9 cellular contexts compared by ENCODE assay signal in genomic region chr11:1573847-1574255, GRCh38. TPM values are rescaled to one million over a fixed set of nuclear protein-coding genes. Genes with fewer than 3 reads are reported as not detected.
DNase-seq lines count a peak whose midpoint lies in the region; ATAC-seq and TF ChIP-seq lines count a peak whose summit lies in the region.
"Had no signal": no experiment of that assay in that cellular context is flagged by ENCODE, and none has a peak within 500 bp of the region (broad histone marks: within the 10 kb centered on the region; RNA-seq: fewer than 3 reads in every experiment).

No MANE protein-coding gene starts in this region.

- H3K9me3 Mint-ChIP-seq in GM23338: peaks cover 9% of the 10 kb centered on the region; the same call in 2 of the 3 replicates

- DNase-seq in GM23338 (ENCODE audit: low spot score): no peak
- no peak for DNase-seq in OCI-LY7 (ENCODE audit: low spot score)
- no peak for DNase-seq in heart right ventricle
- peak; percentile 63 for DNase-seq in sciatic nerve (ENCODE audit: low spot score)
- no peak for DNase-seq in AG20443 (ENCODE audit: low spot score)
- no peak for DNase-seq in inferior parietal cortex (ENCODE audit: extremely low spot score)
- DNase-seq in amniotic stem cell (lab: John Stamatoyannopoulos, UW): no peak
- DNase-seq in activated CD4-positive, alpha-beta T cell treated with anti-CD3 and anti-CD28 coated beads, Interleukin-2, amount 50 U/mL, for 48 hours: no peak

- H3K79me2 ChIP-seq in GM23338 (replicated peaks; ENCODE audit: insufficient read depth) (no peaks in the 10 kb centered on the region), OCI-LY7 (ENCODE audit: insufficient read depth, low read depth, low read length) (no peaks in the 10 kb centered on the region)

- H3F3A ChIP-seq in GM23338 (replicated peaks; ENCODE audit: low read depth): peaks cover 8% of the 10 kb centered on the region; the same call in 1 of the 2 replicates

- H2AFZ ChIP-seq in GM23338 (no peak overlapping the region), OCI-LY7 (ENCODE audit: low read length) (no peak overlapping the region)

- H3K9me3 ChIP-seq in OCI-LY7 (ENCODE audit: low read length): no peaks in the 10 kb centered on the region
- peaks cover 0 to 12% (median 0%) of the 10 kb centered on the region in 11 donors for H3K9me3 ChIP-seq in heart right ventricle

- H3K27ac ChIP-seq in GM23338 (ENCODE audit: low read depth): no peak overlapping the region
- H3K27ac ChIP-seq in OCI-LY7 (ENCODE audit: low read depth, low read length, poor library complexity, severe bottlenecking): no peak overlapping the region
- peak overlapping the region in 8 of 10 donors; percentile 11 to 88 (median 74) for H3K27ac ChIP-seq in heart right ventricle

- no peak for TF ChIP-seq CTCF in GM23338 (conservative IDR thresholded peaks at IDR 0.05; ENCODE audit: low read depth in 2 of 2)
- no peak for TF ChIP-seq CTCF in OCI-LY7 (conservative IDR thresholded peaks at IDR 0.05; ENCODE audit: low read length)
- no peak for TF ChIP-seq CTCF in heart right ventricle (IDR thresholded peaks at IDR 0.05)

- H3K36me3 ChIP-seq in GM23338 (ENCODE audit: insufficient read depth): no peaks in the 10 kb centered on the region
- H3K36me3 ChIP-seq in OCI-LY7 (ENCODE audit: insufficient read depth, low read length): no peaks in the 10 kb centered on the region
- peaks cover 0 to 4% (median 0%) of the 10 kb centered on the region in 9 donors for H3K36me3 ChIP-seq in heart right ventricle

- H3K4me1 ChIP-seq in GM23338 (ENCODE audit: insufficient read depth) (peaks cover 23% of the 10 kb centered on the region), OCI-LY7 (ENCODE audit: insufficient read depth, low read length, poor library complexity, severe bottlenecking) (peaks cover 13% of the 10 kb centered on the region), heart right ventricle (peaks cover 15 to 52% (median 43%) of the 10 kb centered on the region in 9 donors)

- H3K27me3 ChIP-seq in GM23338 (ENCODE audit: insufficient read depth) (peaks cover 60% of the 10 kb centered on the region), heart right ventricle (peaks cover 0 to 56% (median 0%) of the 10 kb centered on the region in 7 donors)

- intact Hi-C loops in OCI-LY7 (cut with micrococcal nuclease; ENCODE audit: unreplicated experiment): loop anchor here (1.0 to 10.0 kb wide), 4 partner anchors 28 to 369 kb away; no protein-coding TSS in a partner anchor
- intact Hi-C loops in heart right ventricle (cut with DNase I): loop anchor here in 7 of 10 donors (1.0 to 2.0 kb wide), 4 partner anchors 27 to 371 kb away; no protein-coding TSS in a partner anchor
- intact Hi-C loops in sciatic nerve (cut with DNase I): loop anchor here (2.0 kb wide), 1 partner anchor 27 kb away; no protein-coding TSS in a partner anchor

- H3K36me3 Mint-ChIP-seq in GM23338 (ENCODE audit: low read depth): no peaks in the 10 kb centered on the region

- CTCF ChIA-PET in OCI-LY7 (lab: Charles Lee; ENCODE audit: unreplicated experiment): interaction anchor here (1.7 kb wide), 1 partner anchor 53 kb away, joined by 5 read pairs; no protein-coding TSS in a partner anchor

- H4K20me1 ChIP-seq in GM23338 (replicated peaks; ENCODE audit: insufficient read depth) (no peaks in the 10 kb centered on the region), OCI-LY7 (ENCODE audit: insufficient read depth, low read length) (no peaks in the 10 kb centered on the region)

- peak overlapping the region; percentile 37 for H3K4me3 Mint-ChIP-seq in GM23338

- H3K9me2 ChIP-seq in GM23338 (ENCODE audit: insufficient read depth): no peaks in the 10 kb centered on the region
- no peaks in the 10 kb centered on the region for H3K9me2 ChIP-seq in OCI-LY7 (ENCODE audit: insufficient read depth, low read length)

- peak overlapping the region; percentile 90 for H3K4me2 ChIP-seq in GM23338
- peak overlapping the region; percentile 77; the same call in 1 of the 2 replicates for H3K4me2 ChIP-seq in OCI-LY7 (ENCODE audit: low read length)

- peak overlapping the region; percentile 60 for H3K4me3 ChIP-seq in GM23338
- H3K4me3 ChIP-seq in OCI-LY7 (ENCODE audit: low read depth, low read length, poor library complexity, severe bottlenecking): no peak overlapping the region
- peak overlapping the region in 9 of 10 donors; percentile 38 to 77 (median 67) for H3K4me3 ChIP-seq in heart right ventricle

- ATAC-seq in GM23338 (peak; percentile 47), heart right ventricle (peak in 7 of 8 donors; percentile 1 to 44 (median 27)), sciatic nerve (peak; percentile 18)

- H3K4me1 Mint-ChIP-seq in GM23338: peaks cover 7% of the 10 kb centered on the region

- BruUV-seq in OCI-LY7 (replicated peaks; lab: Mats Ljungman, UMichigan): no TSS peak

- peaks cover 55% of the 10 kb centered on the region for H3K27me3 Mint-ChIP-seq in GM23338 (ENCODE audit: insufficient read depth, low read depth, poor library complexity)

- H3K27ac Mint-ChIP-seq in GM23338: no peak overlapping the region

- WGBS in heart right ventricle, 2 donors: 23% methylated on average over 9 to 10 of the region's 10 CpGs

- POLR2A ChIA-PET in OCI-LY7 (lab: Charles Lee): no interaction called here

TF ChIP-seq in GM23338, 12 proteins besides CTCF, POLR2A, EP300 and RAD21:
- TF ChIP-seq JUNB (IDR thresholded peaks at IDR 0.05; ENCODE audit: unreplicated experiment) (no peak), NANOG (IDR thresholded peaks at IDR 0.05; ENCODE audit: borderline replicate concordance) (no peak), EZH2 (IDR thresholded peaks at IDR 0.05; ENCODE audit: low read depth, unreplicated experiment) (no peak)
TF ChIP-seq in GM23338: peak in this region for 0.

RNA-seq across cellular contexts. Expression of gene DUSP8, which starts 1.8 kb away (rescaled TPM):
- 1.1 and 3.3 TPM in 2 replicates for total RNA-seq in GM23338 (2014; rRNA removed; shearing (Covaris generic))
- polyA plus RNA-seq in GM23338 (2016; fragmentation: Nextera tagmentation; extraction: Ambion mirVana): 1.1 TPM in 2 replicates
- not detected in 2 replicates for total RNA-seq in OCI-LY7 (2014; rRNA removed; shearing (Covaris generic))
- not detected in 2 replicates for total RNA-seq in OCI-LY7 (2022)
- total RNA-seq in heart right ventricle: 10 to 100 TPM; 10.4 to 53.5 (median 22.2) TPM
- polyA plus RNA-seq in heart right ventricle: 1 to 10 TPM; 5.9 to 7.7 TPM
- total RNA-seq in sciatic nerve: 8.9 TPM

RNA-seq across cellular contexts. Expression of gene KRTAP5-1, which starts 11.2 kb away (rescaled TPM):
- total RNA-seq in GM23338 (2014; rRNA removed; shearing (Covaris generic)): not detected in 2 replicates
- not detected in 2 replicates for polyA plus RNA-seq in GM23338 (2016; fragmentation: Nextera tagmentation; extraction: Ambion mirVana)
- total RNA-seq in OCI-LY7 (2014; rRNA removed; shearing (Covaris generic)): not detected in 2 replicates
- not detected in 2 replicates for total RNA-seq in OCI-LY7 (2022)
- total RNA-seq in heart right ventricle: not detected
- polyA plus RNA-seq in heart right ventricle: not detected
- not detected for total RNA-seq in sciatic nerve
- total RNA-seq: dermis microvascular lymphatic vessel endothelial cell had no signal

RNA-seq across cellular contexts. Expression of gene KRTAP5-2, which starts 24.2 kb away (rescaled TPM):
- total RNA-seq in GM23338 (2014; rRNA removed; shearing (Covaris generic)): not detected in 2 replicates
- polyA plus RNA-seq in GM23338 (2016; fragmentation: Nextera tagmentation; extraction: Ambion mirVana) (not detected in 2 replicates), heart right ventricle (under 1 TPM in 1 of 2 donors, not detected in 1; 0.04 TPM)
- not detected in 2 replicates for total RNA-seq in OCI-LY7 (2014; rRNA removed; shearing (Covaris generic))
- total RNA-seq in OCI-LY7 (2022) (not detected in 2 replicates), heart right ventricle (not detected), sciatic nerve (not detected)
- total RNA-seq: dermis microvascular lymphatic vessel endothelial cell had no signal

RNA-seq across cellular contexts. Expression of gene KRTAP5-3, which starts 34.4 kb away (rescaled TPM):
- not detected in 2 replicates for total RNA-seq in GM23338 (2014; rRNA removed; shearing (Covaris generic))
- polyA plus RNA-seq in GM23338 (2016; fragmentation: Nextera tagmentation; extraction: Ambion mirVana): not detected in 2 replicates
- not detected in 2 replicates for total RNA-seq in OCI-LY7 (2014; rRNA removed; shearing (Covaris generic))
- not detected in 2 replicates for total RNA-seq in OCI-LY7 (2022)
- total RNA-seq in heart right ventricle: not detected
- polyA plus RNA-seq in heart right ventricle: not detected
- total RNA-seq in sciatic nerve: not detected
- total RNA-seq: dermis microvascular lymphatic vessel endothelial cell had no signal

RNA-seq across cellular contexts. Expression of gene KRTAP5-4, which starts 48.1 kb away (rescaled TPM):
- not detected in 2 replicates for total RNA-seq in GM23338 (2014; rRNA removed; shearing (Covaris generic))
- not detected in 2 replicates for polyA plus RNA-seq in GM23338 (2016; fragmentation: Nextera tagmentation; extraction: Ambion mirVana)
- total RNA-seq in OCI-LY7 (2014; rRNA removed; shearing (Covaris generic)): not detected in 2 replicates
- total RNA-seq in OCI-LY7 (2022): not detected in 2 replicates
- not detected for total RNA-seq in heart right ventricle
- not detected for polyA plus RNA-seq in heart right ventricle
- total RNA-seq in sciatic nerve: not detected
- total RNA-seq: dermis microvascular lymphatic vessel endothelial cell had no signal

Comparison
In these comparisons a context has a peak if more than half of its experiments do, and no peak if none do; other contexts are left out.
1. H3K27ac ChIP-seq: peak in heart right ventricle (8 of 10); none in GM23338 (single experiment) and OCI-LY7 (single experiment).
2. Peak in every context shown above with its lines, with median percentiles within 50 percentile points of each other: ATAC-seq.